24 cellular contexts compared by ENCODE assay signal in genomic region chr1:201689647-201690046, GRCh38.
"Had no signal": no experiment of that assay in that cellular context is flagged by ENCODE, and none has a peak within 500 bp of the region (broad histone marks: within the 10 kb centered on the region; RNA-seq: fewer than 3 reads in every experiment).

No MANE protein-coding gene starts in this region.

- H3K4me3 ChIP-seq: colonic mucosa, esophagus squamous epithelium, gastrocnemius medialis, heart right ventricle, left lung, lower lobe of right lung, mucosa of descending colon had no signal

- DNase-seq: colonic mucosa; cortex of kidney; effector CD8-positive, alpha-beta T cell; effector memory CD8-positive, alpha-beta T cell; endodermal cell; erythroblast; esophagus squamous epithelium; foreskin fibroblast; foreskin melanocyte; gastrocnemius medialis; head of caudate nucleus; heart right ventricle; hippocampal formation; left cardiac atrium; left lung; left ventricle myocardium superior; lower lobe of right lung; mesendoderm had no signal

- H3K36me3 ChIP-seq: colonic mucosa, esophagus squamous epithelium, gastrocnemius medialis, left lung, lower lobe of right lung had no signal

- H3K27ac ChIP-seq: colonic mucosa, epithelial cell of prostate, esophagus squamous epithelium, gastrocnemius medialis, heart right ventricle, left lung, lower lobe of right lung had no signal

- H3K27me3 ChIP-seq: colonic mucosa, esophagus squamous epithelium, gastrocnemius medialis, heart right ventricle, left lung had no signal

- H3K9me3 ChIP-seq: colonic mucosa, esophagus squamous epithelium, gastrocnemius medialis, heart right ventricle, left lung, lower lobe of right lung, mucosa of descending colon had no signal

- FAIRE-seq: endometrium, islet of Langerhans, keratinocyte had no signal

- ATAC-seq: effector memory CD8-positive, alpha-beta T cell; esophagus mucosa; gastrocnemius medialis; heart right ventricle; left cardiac atrium; left lung; left ventricle myocardium superior; lower lobe of right lung; mucosa of descending colon had no signal
